13 cellular contexts compared by ENCODE assay signal in the genomic region with DNA sequence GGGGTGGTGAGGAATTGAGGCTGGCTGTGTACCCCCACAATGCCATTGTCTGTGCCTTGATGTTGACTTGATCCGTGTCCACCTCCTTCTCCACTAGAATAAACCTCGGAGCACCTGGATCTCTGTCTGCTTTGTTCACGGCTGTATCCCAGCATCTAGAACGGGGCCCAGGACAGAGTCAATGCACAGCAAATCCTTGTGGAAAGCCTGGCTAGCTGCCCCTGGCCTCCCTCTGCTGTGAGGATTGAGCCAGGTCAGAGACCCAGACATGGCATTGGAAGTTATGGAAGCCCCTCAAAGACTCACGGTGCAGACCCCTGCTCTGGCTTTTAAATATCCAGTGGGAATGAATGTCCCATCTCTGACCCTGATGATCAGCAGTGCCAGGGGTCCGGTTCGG.
A peak's percentile ranks its signal among the peaks of the same experiment; 100 is the strongest.
DNase-seq lines count a peak whose midpoint lies in the region; FAIRE-seq and TF ChIP-seq lines count a peak whose summit lies in the region.
"Had no signal": no experiment of that assay in that cellular context is flagged by ENCODE, and none has a peak within 500 bp of the region (broad histone marks: within the 10 kb centered on the region; RNA-seq: fewer than 3 reads in every experiment).

No MANE protein-coding gene starts in this region.

- H3K9me3 ChIP-seq in breast epithelium (no peaks in the 10 kb centered on the region), mammary epithelial cell (replicated peaks; ENCODE audit: insufficient read depth, low read length) (no peaks in the 10 kb centered on the region), tibial nerve (peaks cover 0 to 5% (median 0%) of the 10 kb centered on the region in 4 donors)

- H3K4me1 ChIP-seq in breast epithelium (peaks cover 9 to 13% of the 10 kb centered on the region in 2 donors), mammary epithelial cell (ENCODE audit: insufficient read depth, low read length) (peaks cover 15% of the 10 kb centered on the region), tibial nerve (peaks cover 0 to 60% (median 31%) of the 10 kb centered on the region in 4 donors)

- WGBS in mammary epithelial cell (ENCODE audit: low coverage, missing lambda C conversion rate), result 97% methylated on average over 6 of the region's 7 CpGs
- WGBS in tibial nerve, 2 donors, result 70 to 76% methylated on average over 7 of the region's 7 CpGs

- peaks cover 13% of the 10 kb centered on the region for H3K27me3 Mint-ChIP-seq in nephron (ENCODE audit: low read depth)

- no peaks in the 10 kb centered on the region for H3K36me3 ChIP-seq in breast epithelium
- H3K36me3 ChIP-seq in mammary epithelial cell (ENCODE audit: insufficient read depth, low read length), result no peaks in the 10 kb centered on the region
- H3K36me3 ChIP-seq in tibial nerve, result no peaks in the 10 kb centered on the region

- no peak for DNase-seq in breast epithelium (ENCODE audit: low spot score in 2 of 2)
- DNase-seq in mammary epithelial cell, result no peak
- DNase-seq in coronary artery (ENCODE audit: low spot score), result no peak
- DNase-seq in tibial nerve (ENCODE audit: low spot score in 2 of 2), result no peak
- no peak for DNase-seq in activated CD4-positive, alpha-beta T cell treated with anti-CD3 and anti-CD28 coated beads, Interleukin-2, amount 50 U/mL, for 1 hour
- DNase-seq in H54 (ENCODE audit: insufficient read length, low spot score), result no peak
- DNase-seq in NCI-H2171 treated with DMSO at 0.1 percent for 48 hours (lab: John Stamatoyannopoulos, UW), result no peak
- DNase-seq: activated CD8-positive, alpha-beta memory T cell treated with anti-CD3 and anti-CD28 coated beads for 24 hours had no signal

- TF ChIP-seq CTCF in breast epithelium (IDR thresholded peaks at IDR 0.05) (no peak), mammary epithelial cell (conservative IDR thresholded peaks at IDR 0.05 in 1 of 2, IDR thresholded peaks at IDR 0.05 in 1 of 2; ENCODE audit: extremely low read depth in 1 of 2, insufficient read depth in 1 of 2, low read depth in 1 of 2, low read length in 2 of 2) (no peak), coronary artery (IDR thresholded peaks at IDR 0.05) (no peak), nephron (IDR thresholded peaks at IDR 0.05; ENCODE audit: unreplicated experiment in 3 of 3) (no peak), tibial nerve (IDR thresholded peaks at IDR 0.05) (no peak)

- TF ChIP-seq POLR2A in breast epithelium (IDR thresholded peaks at IDR 0.05), result no peak
- TF ChIP-seq POLR2A in tibial nerve (IDR thresholded peaks at IDR 0.05), result no peak
- TF ChIP-seq POLR2A in H54 (IDR thresholded peaks at IDR 0.05; ENCODE audit: low read depth, low read length), result no peak

- H3K4me1 Mint-ChIP-seq in nephron, result peaks cover 77% of the 10 kb centered on the region

- H3K36me3 Mint-ChIP-seq in nephron (ENCODE audit: low read depth), result no peaks in the 10 kb centered on the region

- no peaks in the 10 kb centered on the region for H3K79me2 ChIP-seq in mammary epithelial cell (ENCODE audit: insufficient read depth, low read length)

- H4K20me1 ChIP-seq in mammary epithelial cell (ENCODE audit: insufficient read depth, low read length), result no peaks in the 10 kb centered on the region

- H3K9ac ChIP-seq in mammary epithelial cell (ENCODE audit: insufficient read depth, low read length), result no peak overlapping the region

- peak overlapping the region; percentile 46 to 92 (median 66) for H3K27ac Mint-ChIP-seq in nephron

- H3K4me3 ChIP-seq in breast epithelium, result no peak overlapping the region
- no peak overlapping the region for H3K4me3 ChIP-seq in mammary epithelial cell (replicated peaks in 1 of 3; ENCODE audit: insufficient read depth in 1 of 3, low read depth in 2 of 3, low read length in 3 of 3)
- H3K4me3 ChIP-seq in coronary artery, result no peak overlapping the region
- no peak overlapping the region for H3K4me3 ChIP-seq in tibial nerve
- H3K4me3 ChIP-seq: lung had no signal

- intact Hi-C loops in breast epithelium (cut with DNase I; ENCODE audit: low total_unique reads) (loop anchor here (10.0 kb wide), 1 partner anchor 70 kb away; no protein-coding TSS in a partner anchor), mammary epithelial cell (cut with micrococcal nuclease) (no loop called here)

- no peak overlapping the region for H3K4me3 Mint-ChIP-seq in nephron

- BruUV-seq in mammary epithelial cell (replicated peaks; lab: Mats Ljungman, UMichigan), result no TSS peak

- CTCF ChIA-PET in mammary epithelial cell (lab: Charles Lee; ENCODE audit: low non-redundant PET), result no interaction called here

- dilution Hi-C loops in mammary epithelial cell (cut with HindIII; ENCODE audit: low sequenced_read_pairs), result loop anchor here (10.0 kb wide), 3 partner anchors 110 to 480 kb away; no protein-coding TSS in a partner anchor

- H3K9me3 Mint-ChIP-seq in nephron, result peaks cover 17% of the 10 kb centered on the region

- TF ChIP-seq EP300 in tibial nerve (IDR thresholded peaks at IDR 0.05), result no peak

- no peak overlapping the region for H3K4me2 ChIP-seq in mammary epithelial cell (ENCODE audit: insufficient read depth, low read depth, low read length)

- H3K27me3 ChIP-seq in breast epithelium, result no peaks in the 10 kb centered on the region
- H3K27me3 ChIP-seq in mammary epithelial cell (ENCODE audit: insufficient read depth, low read length), result no peaks in the 10 kb centered on the region
- H3K27me3 ChIP-seq in tibial nerve, result no peaks in the 10 kb centered on the region

- H3K27ac ChIP-seq in breast epithelium (peak overlapping the region; percentile 87 to 94), mammary epithelial cell (ENCODE audit: insufficient read depth, low read depth, low read length) (no peak overlapping the region), coronary artery (peak overlapping the region; percentile 51 to 93), tibial nerve (peak overlapping the region; percentile 58 to 96 (median 84))
- H3K27ac ChIP-seq: 22Rv1 had no signal

- no peak overlapping the region for H2AFZ ChIP-seq in mammary epithelial cell (ENCODE audit: low read depth, low read length)

- in situ Hi-C loops in mammary epithelial cell (cut with MboI; ENCODE audit: low sequenced_read_pairs in 2 of 2), result loop anchor here in 1 of 2 donors (25.0 kb wide), 1 partner anchor 342 kb away; no protein-coding TSS in a partner anchor

- FAIRE-seq in H54 (lab: Jason Lieb, UNC), result no peak
- FAIRE-seq: colon, D721Med had no signal
